In genomic region chr9:124875501-124875900, GRCh38 we compare ENCODE assay signal across 32 cellular contexts. TPM values are rescaled to one million over a fixed set of nuclear protein-coding genes. Genes with fewer than 3 reads are reported as not detected.
DNase-seq lines count a peak whose midpoint lies in the region; ATAC-seq, FAIRE-seq and TF ChIP-seq lines count a peak whose summit lies in the region.
"Had no signal": no experiment of that assay in that cellular context is flagged by ENCODE, and none has a peak within 500 bp of the region (broad histone marks: within the 10 kb centered on the region; RNA-seq: fewer than 3 reads in every experiment).

No MANE protein-coding gene starts in this region.

- POLR2A ChIA-PET in activated CD4-positive, alpha-beta memory T cell treated with anti-CD3 and anti-CD28 coated beads for 36 hours (lab: Charles Lee), result no interaction called here
- POLR2A ChIA-PET in activated CD4-positive, alpha-beta memory T cell treated with anti-CD3 and anti-CD28 coated beads, Interleukin-2, amount 10 ng/mL, durations not matched to agents 7 days and 5 days (lab: Charles Lee), result interaction anchor here (7.9 kb wide), 1 partner anchor 15 kb away, joined by 210 read pairs; the partner anchor contains the start of genes ARPC5L and RPL35
- POLR2A ChIA-PET in CD8-positive, alpha-beta memory T cell (lab: Charles Lee), result interaction anchor here (1.0 kb wide), 1 partner anchor 13 kb away, joined by 3 read pairs; the partner anchor contains the start of gene ARPC5L
- POLR2A ChIA-PET in K562 (lab: Yijun Ruan, JAX), result interaction anchor here (0.8 to 4.0 kb wide), 2 partner anchors 13 to 66 kb away, joined by 4 to 30 read pairs; partner anchors contain the start of genes ARPC5L, GOLGA1 and RPL35

- no peak overlapping the region for H3K4me2 ChIP-seq in K562 (ENCODE audit: insufficient read depth, low read length)

- H3K4me3 Mint-ChIP-seq in activated CD4-positive, alpha-beta memory T cell treated with anti-CD3 and anti-CD28 coated beads for 36 hours, result no peak overlapping the region
- H3K4me3 Mint-ChIP-seq in activated CD4-positive, alpha-beta memory T cell treated with anti-CD3 and anti-CD28 coated beads, Interleukin-2, amount 10 ng/mL, durations not matched to agents 7 days and 5 days, result no peak overlapping the region
- no peak overlapping the region for H3K4me3 Mint-ChIP-seq in CD8-positive, alpha-beta memory T cell
- no peak overlapping the region for H3K4me3 Mint-ChIP-seq in memory B cell
- H3K4me3 Mint-ChIP-seq: activated naive CD4-positive, alpha-beta T cell treated with anti-CD3 and anti-CD28 coated beads, Interleukin-2, amount 50 U/mL, for 24 hours; CD4-positive, alpha-beta memory T cell; H9 had no signal

- intact Hi-C loops in activated CD4-positive, alpha-beta memory T cell treated with anti-CD3 and anti-CD28 coated beads for 36 hours (cut with micrococcal nuclease), result no loop called here
- intact Hi-C loops in K562 (cut with micrococcal nuclease), result no loop called here

- no peak for TF ChIP-seq CTCF in K562 (IDR thresholded peaks at IDR 0.05 in 2 of 3, conservative IDR thresholded peaks at IDR 0.05 in 1 of 3; ENCODE audit: insufficient read depth in 2 of 3, low read depth in 1 of 3, low read length in 3 of 3)

- H3K27ac Mint-ChIP-seq in activated CD4-positive, alpha-beta memory T cell treated with anti-CD3 and anti-CD28 coated beads for 36 hours, result peak overlapping the region; percentile 38
- no peak overlapping the region for H3K27ac Mint-ChIP-seq in activated CD4-positive, alpha-beta memory T cell treated with anti-CD3 and anti-CD28 coated beads, Interleukin-2, amount 10 ng/mL, durations not matched to agents 7 days and 5 days
- H3K27ac Mint-ChIP-seq in CD8-positive, alpha-beta memory T cell, result peak overlapping the region in 6 of 8 donors; percentile 24 to 91 (median 73)
- peak overlapping the region; percentile 38 for H3K27ac Mint-ChIP-seq in memory B cell
- H3K27ac Mint-ChIP-seq: activated naive CD4-positive, alpha-beta T cell treated with anti-CD3 and anti-CD28 coated beads, Interleukin-2, amount 50 U/mL, for 24 hours; progenitor cell of endocrine pancreas had no signal

- no peak overlapping the region for H2AFZ ChIP-seq in K562 (ENCODE audit: low read depth, low read length)

- H3K36me3 Mint-ChIP-seq in activated CD4-positive, alpha-beta memory T cell treated with anti-CD3 and anti-CD28 coated beads for 36 hours, result peaks cover 59% of the 10 kb centered on the region
- H3K36me3 Mint-ChIP-seq in activated CD4-positive, alpha-beta memory T cell treated with anti-CD3 and anti-CD28 coated beads, Interleukin-2, amount 10 ng/mL, durations not matched to agents 7 days and 5 days (ENCODE audit: low read depth), result peaks cover 85% of the 10 kb centered on the region
- peaks cover 6 to 85% (median 26%) of the 10 kb centered on the region in 3 donors for H3K36me3 Mint-ChIP-seq in CD8-positive, alpha-beta memory T cell
- peaks cover 18% of the 10 kb centered on the region for H3K36me3 Mint-ChIP-seq in memory B cell

- peaks cover 53% of the 10 kb centered on the region for H3K79me2 ChIP-seq in K562 (ENCODE audit: control insufficient read depth, insufficient read depth, low read length)

- no peaks in the 10 kb centered on the region for H3K9me3 Mint-ChIP-seq in activated CD4-positive, alpha-beta memory T cell treated with anti-CD3 and anti-CD28 coated beads for 36 hours
- no peaks in the 10 kb centered on the region for H3K9me3 Mint-ChIP-seq in activated CD4-positive, alpha-beta memory T cell treated with anti-CD3 and anti-CD28 coated beads, Interleukin-2, amount 10 ng/mL, durations not matched to agents 7 days and 5 days
- no peaks in the 10 kb centered on the region for H3K9me3 Mint-ChIP-seq in CD8-positive, alpha-beta memory T cell
- H3K9me3 Mint-ChIP-seq in memory B cell, result no peaks in the 10 kb centered on the region
- H3K9me3 Mint-ChIP-seq: activated naive CD4-positive, alpha-beta T cell treated with anti-CD3 and anti-CD28 coated beads, Interleukin-2, amount 50 U/mL, for 24 hours; CD4-positive, alpha-beta memory T cell; H9; naive B cell had no signal

- FAIRE-seq in K562 (lab: Jason Lieb, UNC), result no peak
- FAIRE-seq: A204.1 had no signal

- H4K20me1 ChIP-seq in K562 (replicated peaks; ENCODE audit: control insufficient read depth, insufficient read depth, low read length), result peaks cover 25% of the 10 kb centered on the region

- H3K9ac ChIP-seq in K562 (ENCODE audit: insufficient read depth in 1 of 2, low read depth in 2 of 2, low read length in 2 of 2), result peak overlapping the region in 1 of 2 experiments; percentile 46; a peak in 1 of 4 replicates

- no peak for TF ChIP-seq POLR2A in K562 (conservative IDR thresholded peaks at IDR 0.05)

- BruUV-seq in K562 (replicated peaks; lab: Mats Ljungman, UMichigan), result no TSS peak

- peaks cover 43% of the 10 kb centered on the region for H3K4me1 ChIP-seq in CD8-positive, alpha-beta memory T cell (ENCODE audit: insufficient read depth, low read length)
- peaks cover 15 to 19% of the 10 kb centered on the region in 2 experiments; a peak in 4 of 5 replicates for H3K4me1 ChIP-seq in K562 (replicated peaks in 1 of 2; ENCODE audit: control insufficient read depth in 2 of 2, insufficient read depth in 2 of 2, low read length in 2 of 2)

- H3K27ac ChIP-seq in CD8-positive, alpha-beta memory T cell (ENCODE audit: low read depth, low read length), result no peak overlapping the region
- no peak overlapping the region for H3K27ac ChIP-seq in K562 (ENCODE audit: extremely low read depth, low read depth, low read length)
- H3K27ac ChIP-seq: HL-60, tibial nerve had no signal

- H3K27me3 ChIP-seq in CD8-positive, alpha-beta memory T cell (ENCODE audit: insufficient read depth, low read length, poor library complexity, severe bottlenecking), result no peaks in the 10 kb centered on the region
- no peaks in the 10 kb centered on the region for H3K27me3 ChIP-seq in K562 (ENCODE audit: control insufficient read depth in 2 of 2, insufficient read depth in 2 of 2, low read length in 2 of 2)
- H3K27me3 ChIP-seq: tibial nerve had no signal

- peaks cover 58% of the 10 kb centered on the region for H3K36me3 ChIP-seq in CD8-positive, alpha-beta memory T cell (ENCODE audit: insufficient read depth, low read length)
- peaks cover 92% of the 10 kb centered on the region for H3K36me3 ChIP-seq in K562 (ENCODE audit: control insufficient read depth, insufficient read depth, low read length)

- ATAC-seq in K562 (no peak), memory B cell (ENCODE audit: low read depth) (no peak), GM18867 (IDR thresholded peaks at IDR 0.05; ENCODE audit: unreplicated experiment) (no peak)
- ATAC-seq: left ventricle myocardium superior, sciatic nerve, SK-N-SH treated with all-trans-retinoic acid at 6 μM for 48 hours had no signal

- CTCF ChIA-PET in activated CD4-positive, alpha-beta memory T cell treated with anti-CD3 and anti-CD28 coated beads for 36 hours (lab: Charles Lee), result no interaction called here
- CTCF ChIA-PET in activated CD4-positive, alpha-beta memory T cell treated with anti-CD3 and anti-CD28 coated beads, Interleukin-2, amount 10 ng/mL, durations not matched to agents 7 days and 5 days (lab: Charles Lee), result no interaction called here
- CTCF ChIA-PET in CD8-positive, alpha-beta memory T cell (lab: Charles Lee), result interaction anchor here (1.1 to 4.3 kb wide), 3 partner anchors 16 to 103 kb away, joined by 3 to 18 read pairs (median 3); partner anchors contain the start of gene WDR38
- CTCF ChIA-PET in K562 (lab: Yijun Ruan, JAX; ENCODE audit: low intra/inter-chr PET ratio), result no interaction called here

- no peaks in the 10 kb centered on the region for H3K9me3 ChIP-seq in CD8-positive, alpha-beta memory T cell (ENCODE audit: low read length)
- no peaks in the 10 kb centered on the region for H3K9me3 ChIP-seq in K562 (replicated peaks; ENCODE audit: control insufficient read depth, insufficient read depth, low read depth, low read length)
- H3K9me3 ChIP-seq: tibial nerve had no signal

- DNase-seq in activated CD4-positive, alpha-beta memory T cell treated with anti-CD3 and anti-CD28 coated beads for 36 hours, result no peak
- no peak for DNase-seq in activated CD4-positive, alpha-beta memory T cell treated with anti-CD3 and anti-CD28 coated beads, Interleukin-2, amount 10 ng/mL, durations not matched to agents 7 days and 5 days
- DNase-seq in CD8-positive, alpha-beta memory T cell, result no peak
- DNase-seq in K562 (ENCODE audit: extremely low read depth in 1 of 4, low spot score in 3 of 4), result no peak
- DNase-seq in memory B cell (ENCODE audit: low spot score in 2 of 2), result no peak
- DNase-seq in NCI-H2107 treated with DMSO at 0.1 percent for 48 hours (lab: John Stamatoyannopoulos, UW; ENCODE audit: unreplicated experiment), result no peak
- no peak for DNase-seq in activated effector memory CD4-positive, alpha-beta T cell treated with anti-CD3 and anti-CD28 coated beads, Interleukin-2, amount 50 U/mL, for 16 hours
- DNase-seq: activated CD4-positive, alpha-beta T cell treated with anti-CD3 and anti-CD28 coated beads for 4 hours; AML-193; CD4-positive, alpha-beta memory T cell; H9; left ventricle myocardium superior; midbrain; MM.1S; naive B cell; NCI-H1105 treated with DMSO at 0.1 percent for 48 hours; NCI-H2029; NCI-H524 treated with DMSO at 0.1 percent for 48 hours; nucleus accumbens; OCI-M1; stimulated activated CD4-positive, alpha-beta T cell treated with anti-CD3 and anti-CD28 coated beads, Interleukin-12 subunit alpha, Interleukin-12 subunit beta, amount 100 ng/mL, for 4 hours; stimulated activated CD4-positive, alpha-beta T cell treated with anti-CD3 and anti-CD28 coated beads, Interleukin-2, amount 100 ng/mL, for 48 hours had no signal

- no peak for TF ChIP-seq RAD21 in K562 (CRISPR knock-in tag; conservative IDR thresholded peaks at IDR 0.05 in 1 of 2, IDR thresholded peaks at IDR 0.05 in 1 of 2)

- 92% methylated on average over 6 of the region's 6 CpGs for whole genome bisulfite sequencing in K562 (ENCODE audit: insufficient coverage, low coverage, missing lambda C conversion rate)

- no peaks in the 10 kb centered on the region for H3K27me3 Mint-ChIP-seq in activated CD4-positive, alpha-beta memory T cell treated with anti-CD3 and anti-CD28 coated beads for 36 hours
- H3K27me3 Mint-ChIP-seq in activated CD4-positive, alpha-beta memory T cell treated with anti-CD3 and anti-CD28 coated beads, Interleukin-2, amount 10 ng/mL, durations not matched to agents 7 days and 5 days, result no peaks in the 10 kb centered on the region
- no peaks in the 10 kb centered on the region for H3K27me3 Mint-ChIP-seq in CD8-positive, alpha-beta memory T cell
- no peaks in the 10 kb centered on the region for H3K27me3 Mint-ChIP-seq in memory B cell
- H3K27me3 Mint-ChIP-seq: activated naive CD4-positive, alpha-beta T cell treated with anti-CD3 and anti-CD28 coated beads, Interleukin-2, amount 50 U/mL, for 24 hours; CD4-positive, alpha-beta memory T cell; naive B cell; progenitor cell of endocrine pancreas had no signal

- peaks cover 15% of the 10 kb centered on the region for H3K9me1 ChIP-seq in K562 (ENCODE audit: control insufficient read depth, insufficient read depth, low read length)

- in situ Hi-C loops in K562 (cut with MboI), result no loop called here

- peaks cover 38% of the 10 kb centered on the region for H3K4me1 Mint-ChIP-seq in activated CD4-positive, alpha-beta memory T cell treated with anti-CD3 and anti-CD28 coated beads for 36 hours (ENCODE audit: low read depth)
- peaks cover 46% of the 10 kb centered on the region for H3K4me1 Mint-ChIP-seq in activated CD4-positive, alpha-beta memory T cell treated with anti-CD3 and anti-CD28 coated beads, Interleukin-2, amount 10 ng/mL, durations not matched to agents 7 days and 5 days
- peaks cover 50 to 67% (median 50%) of the 10 kb centered on the region in 3 donors for H3K4me1 Mint-ChIP-seq in CD8-positive, alpha-beta memory T cell
- peaks cover 33% of the 10 kb centered on the region for H3K4me1 Mint-ChIP-seq in memory B cell

- H3K4me3 ChIP-seq in CD8-positive, alpha-beta memory T cell (ENCODE audit: low read length), result no peak overlapping the region
- no peak overlapping the region for H3K4me3 ChIP-seq in K562
- H3K4me3 ChIP-seq: tibial nerve had no signal

- TF ChIP-seq EP300 in K562 (IDR thresholded peaks at IDR 0.05; ENCODE audit: low read length), result no peak

RNA-seq across cellular contexts. Expression of gene ARPC5L, which starts 13.6 kb away (rescaled TPM):
- total RNA-seq in activated CD4-positive, alpha-beta memory T cell treated with anti-CD3 and anti-CD28 coated beads for 36 hours, result 100 to 1,000 TPM; 104 to 108 TPM
- 10 to 100 TPM; 76.6 to 79.4 TPM for total RNA-seq in activated CD4-positive, alpha-beta memory T cell treated with anti-CD3 and anti-CD28 coated beads, Interleukin-2, amount 10 ng/mL, durations not matched to agents 7 days and 5 days
- 100 to 1,000 TPM; 116 to 120 TPM for total RNA-seq in CD8-positive, alpha-beta memory T cell
- 118 TPM for polyA plus RNA-seq in CD8-positive, alpha-beta memory T cell
- total RNA-seq in K562 (2011; cell fraction: chromatin; rRNA removed; ENCODE audit: low replicate concordance), result 58.8 and 69.4 TPM in 2 replicates
- 35.7 and 42.4 TPM in 2 replicates for total RNA-seq in K562 (2011; cell fraction: nucleolus; rRNA removed)
- total RNA-seq in K562 (2011; cell fraction: nucleoplasm; rRNA removed), result 46.7 and 58.8 TPM in 2 replicates
- total RNA-seq in K562 (2014; rRNA removed) (63.8 and 64.3 TPM in 2 replicates), K562 (2014; rRNA removed; fragmentation: Illumina TruSeq; extraction: Trizol) (56.8 and 63.7 TPM in 2 replicates), K562 (2015; rRNA removed; fragmentation: Illumina TruSeq; extraction: Trizol) (63.9 and 64.1 TPM in 2 replicates), K562 (2021) (58.1 and 65.2 TPM in 2 replicates)
- polyA plus RNA-seq in K562 (2011; rRNA removed) (62.9 and 89.7 TPM in 2 replicates), K562 (2014; fragmentation: Illumina TruSeq; extraction: Trizol) (50.7 and 51.8 TPM in 2 replicates), K562 (2014; fragmentation: Nextera tagmentation; extraction: Ambion mirVana) (10 to 100 TPM; 25.4 to 26.3 TPM), K562 (2014; rRNA removed) (111 and 113 TPM in 2 replicates)
- 44.8 TPM in 2 replicates for polyA plus RNA-seq in K562 (2011; cell fraction: cytosol; rRNA removed)
- polyA plus RNA-seq in K562 (2011; cell fraction: nucleus; rRNA removed), result 26.6 and 32.7 TPM in 2 replicates
- 58.5 and 69.9 TPM in 2 replicates for polyA plus RNA-seq in K562 (2012)
- 42.7 and 53.5 TPM in 2 replicates for polyA minus RNA-seq in K562 (2011; rRNA and poly(A)+ RNA removed)
- polyA minus RNA-seq in K562 (2011; cell fraction: cytosol; rRNA and poly(A)+ RNA removed), result 15.4 and 22.6 TPM in 2 replicates
- 12.3 and 12.5 TPM in 2 replicates for polyA minus RNA-seq in K562 (2011; cell fraction: nucleus; rRNA and poly(A)+ RNA removed)

RNA-seq across cellular contexts. Expression of gene RPL35, which starts 13.7 kb away (rescaled TPM):
- total RNA-seq in activated CD4-positive, alpha-beta memory T cell treated with anti-CD3 and anti-CD28 coated beads for 36 hours, result 1,000 to 10,000 TPM; 2,083 to 2,096 TPM
- 1,000 to 10,000 TPM; 1,297 to 1,317 TPM for total RNA-seq in activated CD4-positive, alpha-beta memory T cell treated with anti-CD3 and anti-CD28 coated beads, Interleukin-2, amount 10 ng/mL, durations not matched to agents 7 days and 5 days
- total RNA-seq in CD8-positive, alpha-beta memory T cell, result 1,000 to 10,000 TPM; 2,023 to 2,058 TPM
- polyA plus RNA-seq in CD8-positive, alpha-beta memory T cell, result 1,829 TPM
- 82.3 and 233 TPM in 2 replicates for total RNA-seq in K562 (2011; cell fraction: chromatin; rRNA removed; ENCODE audit: low replicate concordance)
- total RNA-seq in K562 (2011; cell fraction: nucleolus; rRNA removed), result 710 and 759 TPM in 2 replicates
- 556 and 654 TPM in 2 replicates for total RNA-seq in K562 (2011; cell fraction: nucleoplasm; rRNA removed)
- total RNA-seq in K562 (2014; rRNA removed), result 3,379 and 5,070 TPM in 2 replicates
- 1,284 and 1,755 TPM in 2 replicates for total RNA-seq in K562 (2014; rRNA removed; fragmentation: Illumina TruSeq; extraction: Trizol)
- total RNA-seq in K562 (2015; rRNA removed; fragmentation: Illumina TruSeq; extraction: Trizol), result 3,383 and 3,546 TPM in 2 replicates
- 2,106 and 2,300 TPM in 2 replicates for total RNA-seq in K562 (2021)
- 2,343 and 2,530 TPM in 2 replicates for polyA plus RNA-seq in K562 (2011; rRNA removed)
- 2,634 and 3,242 TPM in 2 replicates for polyA plus RNA-seq in K562 (2011; cell fraction: cytosol; rRNA removed)
- 2,032 and 2,780 TPM in 2 replicates for polyA plus RNA-seq in K562 (2011; cell fraction: nucleus; rRNA removed)
- polyA plus RNA-seq in K562 (2012), result 2,776 and 4,833 TPM in 2 replicates
- polyA plus RNA-seq in K562 (2014; fragmentation: Illumina TruSeq; extraction: Trizol), result 3,405 and 3,414 TPM in 2 replicates
- polyA plus RNA-seq in K562 (2014; fragmentation: Nextera tagmentation; extraction: Ambion mirVana), result 1,000 to 10,000 TPM; 4,709 to 5,101 TPM
- 4,604 and 5,028 TPM in 2 replicates for polyA plus RNA-seq in K562 (2014; rRNA removed)
- polyA minus RNA-seq in K562 (2011; rRNA and poly(A)+ RNA removed), result 286 and 426 TPM in 2 replicates
- polyA minus RNA-seq in K562 (2011; cell fraction: cytosol; rRNA and poly(A)+ RNA removed), result 256 and 334 TPM in 2 replicates
- 214 and 338 TPM in 2 replicates for polyA minus RNA-seq in K562 (2011; cell fraction: nucleus; rRNA and poly(A)+ RNA removed)

RNA-seq across cellular contexts. Expression of gene WDR38, which starts 22.2 kb away (rescaled TPM):
- total RNA-seq in activated CD4-positive, alpha-beta memory T cell treated with anti-CD3 and anti-CD28 coated beads for 36 hours, result not detected
- total RNA-seq in activated CD4-positive, alpha-beta memory T cell treated with anti-CD3 and anti-CD28 coated beads, Interleukin-2, amount 10 ng/mL, durations not matched to agents 7 days and 5 days, result not detected
- total RNA-seq in CD8-positive, alpha-beta memory T cell, result not detected
- polyA plus RNA-seq in CD8-positive, alpha-beta memory T cell, result not detected
- total RNA-seq in K562 (2011; cell fraction: chromatin; rRNA removed; ENCODE audit: low replicate concordance), result not detected in 2 replicates
- total RNA-seq in K562 (2011; cell fraction: nucleolus; rRNA removed), result not detected in 2 replicates
- not detected in 2 replicates for total RNA-seq in K562 (2011; cell fraction: nucleoplasm; rRNA removed)
- total RNA-seq in K562 (2014; rRNA removed), result not detected in 2 replicates
- not detected in 2 replicates for total RNA-seq in K562 (2014; rRNA removed; fragmentation: Illumina TruSeq; extraction: Trizol)
- not detected in 2 replicates for total RNA-seq in K562 (2015; rRNA removed; fragmentation: Illumina TruSeq; extraction: Trizol)
- not detected in 2 replicates for total RNA-seq in K562 (2021)
- polyA plus RNA-seq in K562 (2011; rRNA removed), result not detected in 2 replicates
- not detected in 2 replicates for polyA plus RNA-seq in K562 (2011; cell fraction: cytosol; rRNA removed)
- polyA plus RNA-seq in K562 (2011; cell fraction: nucleus; rRNA removed), result not detected in 2 replicates
- polyA plus RNA-seq in K562 (2012), result 0.05 TPM in 1 of 2 replicates, not detected in the other
- polyA plus RNA-seq in K562 (2014; fragmentation: Illumina TruSeq; extraction: Trizol), result not detected in 2 replicates
- not detected for polyA plus RNA-seq in K562 (2014; fragmentation: Nextera tagmentation; extraction: Ambion mirVana)
- polyA plus RNA-seq in K562 (2014; rRNA removed), result not detected in 2 replicates
- not detected in 2 replicates for polyA minus RNA-seq in K562 (2011; rRNA and poly(A)+ RNA removed)
- not detected in 2 replicates for polyA minus RNA-seq in K562 (2011; cell fraction: cytosol; rRNA and poly(A)+ RNA removed)
- polyA minus RNA-seq in K562 (2011; cell fraction: nucleus; rRNA and poly(A)+ RNA removed), result not detected in 2 replicates
- total RNA-seq: CD4-positive, alpha-beta memory T cell; epithelial cell of proximal tubule; H9; left ventricle myocardium superior; progenitor cell of endocrine pancreas; sciatic nerve; T-helper 2 cell treated with Interferon-gamma antibody and Interleukin-4, amounts not matched to agents 100 ng/mL and 5 ng/mL, for 36 hours had no signal
- polyA plus RNA-seq: CD4-positive, alpha-beta memory T cell had no signal
